In genomic region chr9:133221177-133221809, GRCh38 we compare ENCODE assay signal across 25 cellular contexts. TPM values are rescaled to one million over a fixed set of nuclear protein-coding genes. Genes with fewer than 3 reads are reported as not detected.
"Had no signal": no experiment of that assay in that cellular context is flagged by ENCODE, and none has a peak within 500 bp of the region (broad histone marks: within the 10 kb centered on the region; RNA-seq: fewer than 3 reads in every experiment).

No MANE protein-coding gene starts in this region.

- FAIRE-seq: astrocyte, TTC549 had no signal

- H3K4me3 Mint-ChIP-seq: activated B cell treated with CpG ODN at 0.5 μM for 24 hours; activated CD4-positive, alpha-beta T cell treated with anti-CD3 and anti-CD28 coated beads, Interleukin-2, amount 10 ng/mL, durations not matched to agents 24 days and 14 days; activated naive CD4-positive, alpha-beta T cell treated with anti-CD3 and anti-CD28 coated beads for 36 hours; activated naive CD8-positive, alpha-beta T cell; activated T-cell treated with anti-CD3 and anti-CD28 coated beads, Interleukin-2, amount 50 U/mL, for 4 hours; brain; T-cell had no signal

- H3K9me3 Mint-ChIP-seq: activated B cell treated with CpG ODN at 0.5 μM for 24 hours; activated CD4-positive, alpha-beta T cell treated with anti-CD3 and anti-CD28 coated beads, Interleukin-2, amount 10 ng/mL, durations not matched to agents 24 days and 14 days; activated naive CD4-positive, alpha-beta T cell treated with anti-CD3 and anti-CD28 coated beads for 36 hours; activated T-cell treated with anti-CD3 and anti-CD28 coated beads, Interleukin-2, amount 50 U/mL, for 4 hours; T-cell had no signal

- H3K27ac Mint-ChIP-seq: activated B cell treated with CpG ODN at 0.5 μM for 24 hours; activated CD4-positive, alpha-beta T cell treated with anti-CD3 and anti-CD28 coated beads, Interleukin-2, amount 10 ng/mL, durations not matched to agents 24 days and 14 days; activated naive CD4-positive, alpha-beta T cell treated with anti-CD3 and anti-CD28 coated beads for 36 hours; activated naive CD8-positive, alpha-beta T cell; brain had no signal

- H3K27ac ChIP-seq: PC-9 had no signal

- ATAC-seq: activated T-cell treated with anti-CD3 and anti-CD28 coated beads, Interleukin-2, amount 50 U/mL, for 4 hours; T-cell had no signal

- H2AFZ ChIP-seq: PC-9 had no signal

- H3K4me1 Mint-ChIP-seq: activated B cell treated with CpG ODN at 0.5 μM for 24 hours, brain, T-cell had no signal

- H3K4me3 ChIP-seq: PC-9 had no signal

- DNase-seq: activated B cell treated with CpG ODN at 0.5 μM for 24 hours; activated CD4-positive, alpha-beta T cell treated with anti-CD3 and anti-CD28 coated beads for 1 hour; activated CD4-positive, alpha-beta T cell treated with anti-CD3 and anti-CD28 coated beads, Interleukin-2, amount 10 ng/mL, durations not matched to agents 24 days and 14 days; activated CD4-positive, alpha-beta T cell treated with anti-CD3 and anti-CD28 coated beads, Interleukin-2, amount 50 U/mL, for 48 hours; activated gamma-delta T cell; activated naive CD4-positive, alpha-beta T cell treated with anti-CD3 and anti-CD28 coated beads for 36 hours; activated T-cell treated with anti-CD3 and anti-CD28 coated beads, Interleukin-2, amount 50 U/mL, for 4 hours; amygdala; KG1; NCI-H1048; NCI-H146; NCI-H187 treated with DMSO at 0.1 percent for 48 hours; NCI-H2081 treated with DMSO at 0.1 percent for 48 hours; NCI-H446; NCI-H524; PC-9; SIG-M5; T1000 had no signal

- H3K36me3 Mint-ChIP-seq: activated naive CD8-positive, alpha-beta T cell; brain; T-cell had no signal

- H3K4me2 ChIP-seq: PC-9 had no signal

RNA-seq across cellular contexts. Expression of gene OBP2B, which starts 12.2 kb away (rescaled TPM):
- total RNA-seq: activated B cell treated with CpG ODN at 0.5 μM for 24 hours; activated CD4-positive, alpha-beta T cell treated with anti-CD3 and anti-CD28 coated beads, Interleukin-2, amount 10 ng/mL, durations not matched to agents 24 days and 14 days; activated naive CD4-positive, alpha-beta T cell treated with anti-CD3 and anti-CD28 coated beads for 36 hours; activated T-cell treated with anti-CD3 and anti-CD28 coated beads, Interleukin-2, amount 50 U/mL, for 4 hours; astrocyte; LHCN-M2; M059J; PC-9; T-cell had no signal

RNA-seq across cellular contexts. Expression of gene ABO, which starts 53.7 kb away (rescaled TPM):
- total RNA-seq: activated B cell treated with CpG ODN at 0.5 μM for 24 hours; activated naive CD4-positive, alpha-beta T cell treated with anti-CD3 and anti-CD28 coated beads for 36 hours; astrocyte; LHCN-M2; M059J had no signal
